In the genomic region with DNA sequence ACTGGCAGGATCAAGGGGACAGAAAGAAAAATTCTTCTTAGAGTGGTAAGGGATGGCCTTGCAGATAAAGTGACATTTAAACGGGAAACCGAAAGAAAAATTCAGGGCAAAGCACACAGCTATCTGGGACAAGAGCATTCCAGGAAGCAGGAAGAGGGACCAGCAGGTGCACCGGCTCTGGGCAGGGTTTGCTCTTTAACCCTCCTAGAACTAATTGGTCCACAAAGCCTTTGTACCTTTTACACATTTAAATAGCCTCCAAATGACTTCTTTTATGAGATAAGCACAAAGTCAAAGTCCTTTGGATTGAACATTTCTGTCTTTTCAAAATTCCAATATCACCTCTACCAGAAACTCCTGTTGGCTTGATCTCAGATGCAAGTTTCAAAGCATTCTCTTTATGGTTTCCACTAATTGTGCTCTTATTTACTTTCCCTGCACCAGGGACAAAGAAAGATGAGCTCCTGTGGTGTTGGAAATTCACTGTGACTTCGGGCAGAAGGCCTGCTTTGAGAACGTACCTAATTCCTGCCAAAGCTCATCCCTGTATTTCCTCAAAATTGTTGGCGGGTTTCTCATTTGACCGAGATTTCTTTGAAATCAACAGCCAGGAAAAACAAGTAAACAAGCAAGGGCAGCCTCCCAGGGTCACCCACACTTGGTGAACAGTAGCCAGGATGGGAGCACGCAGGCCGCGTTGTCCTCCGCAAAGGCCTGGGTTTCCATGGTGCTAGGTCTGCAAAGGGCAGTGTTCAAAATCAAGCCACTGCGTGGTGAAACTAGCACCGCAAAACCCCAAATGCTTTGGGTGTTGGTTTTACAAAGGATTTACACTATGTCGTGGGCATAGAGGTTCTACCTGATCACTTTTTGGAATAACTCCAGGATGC, we compare ENCODE assay signal across 2 cellular contexts.
A peak's percentile ranks its signal among the peaks of the same experiment; 100 is the strongest.
TF ChIP-seq lines count a peak whose summit lies in the region.

No MANE protein-coding gene starts in this region.

TF ChIP-seq in liver, 16 proteins besides CTCF, POLR2A, EP300 and RAD21:
- TF ChIP-seq, protein P1, sequence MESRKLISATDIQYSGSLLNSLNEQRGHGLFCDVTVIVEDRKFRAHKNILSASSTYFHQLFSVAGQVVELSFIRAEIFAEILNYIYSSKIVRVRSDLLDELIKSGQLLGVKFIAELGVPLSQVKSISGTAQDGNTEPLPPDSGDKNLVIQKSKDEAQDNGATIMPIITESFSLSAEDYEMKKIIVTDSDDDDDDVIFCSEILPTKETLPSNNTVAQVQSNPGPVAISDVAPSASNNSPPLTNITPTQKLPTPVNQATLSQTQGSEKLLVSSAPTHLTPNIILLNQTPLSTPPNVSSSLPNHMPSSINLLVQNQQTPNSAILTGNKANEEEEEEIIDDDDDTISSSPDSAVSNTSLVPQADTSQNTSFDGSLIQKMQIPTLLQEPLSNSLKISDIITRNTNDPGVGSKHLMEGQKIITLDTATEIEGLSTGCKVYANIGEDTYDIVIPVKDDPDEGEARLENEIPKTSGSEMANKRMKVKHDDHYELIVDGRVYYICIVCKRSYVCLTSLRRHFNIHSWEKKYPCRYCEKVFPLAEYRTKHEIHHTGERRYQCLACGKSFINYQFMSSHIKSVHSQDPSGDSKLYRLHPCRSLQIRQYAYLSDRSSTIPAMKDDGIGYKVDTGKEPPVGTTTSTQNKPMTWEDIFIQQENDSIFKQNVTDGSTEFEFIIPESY (IDR thresholded peaks at IDR 0.05), result no peak
- TF ChIP-seq, protein P2, sequence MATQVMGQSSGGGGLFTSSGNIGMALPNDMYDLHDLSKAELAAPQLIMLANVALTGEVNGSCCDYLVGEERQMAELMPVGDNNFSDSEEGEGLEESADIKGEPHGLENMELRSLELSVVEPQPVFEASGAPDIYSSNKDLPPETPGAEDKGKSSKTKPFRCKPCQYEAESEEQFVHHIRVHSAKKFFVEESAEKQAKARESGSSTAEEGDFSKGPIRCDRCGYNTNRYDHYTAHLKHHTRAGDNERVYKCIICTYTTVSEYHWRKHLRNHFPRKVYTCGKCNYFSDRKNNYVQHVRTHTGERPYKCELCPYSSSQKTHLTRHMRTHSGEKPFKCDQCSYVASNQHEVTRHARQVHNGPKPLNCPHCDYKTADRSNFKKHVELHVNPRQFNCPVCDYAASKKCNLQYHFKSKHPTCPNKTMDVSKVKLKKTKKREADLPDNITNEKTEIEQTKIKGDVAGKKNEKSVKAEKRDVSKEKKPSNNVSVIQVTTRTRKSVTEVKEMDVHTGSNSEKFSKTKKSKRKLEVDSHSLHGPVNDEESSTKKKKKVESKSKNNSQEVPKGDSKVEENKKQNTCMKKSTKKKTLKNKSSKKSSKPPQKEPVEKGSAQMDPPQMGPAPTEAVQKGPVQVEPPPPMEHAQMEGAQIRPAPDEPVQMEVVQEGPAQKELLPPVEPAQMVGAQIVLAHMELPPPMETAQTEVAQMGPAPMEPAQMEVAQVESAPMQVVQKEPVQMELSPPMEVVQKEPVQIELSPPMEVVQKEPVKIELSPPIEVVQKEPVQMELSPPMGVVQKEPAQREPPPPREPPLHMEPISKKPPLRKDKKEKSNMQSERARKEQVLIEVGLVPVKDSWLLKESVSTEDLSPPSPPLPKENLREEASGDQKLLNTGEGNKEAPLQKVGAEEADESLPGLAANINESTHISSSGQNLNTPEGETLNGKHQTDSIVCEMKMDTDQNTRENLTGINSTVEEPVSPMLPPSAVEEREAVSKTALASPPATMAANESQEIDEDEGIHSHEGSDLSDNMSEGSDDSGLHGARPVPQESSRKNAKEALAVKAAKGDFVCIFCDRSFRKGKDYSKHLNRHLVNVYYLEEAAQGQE (IDR thresholded peaks at IDR 0.05), result no peak
- peak in 1 of 2 donors; percentile 54 for TF ChIP-seq GABPA (IDR thresholded peaks at IDR 0.05 in 1 of 2, conservative IDR thresholded peaks at IDR 0.05 in 1 of 2)
- TF ChIP-seq FOXA1 (IDR thresholded peaks at IDR 0.05), result no peak
- TF ChIP-seq NR2F2 (IDR thresholded peaks at IDR 0.05), result no peak
- peak; percentile 56 for TF ChIP-seq FOXA2 (IDR thresholded peaks at IDR 0.05)
- peak; percentile 51 for TF ChIP-seq HNF4G (IDR thresholded peaks at IDR 0.05)
- peak; percentile 89 for TF ChIP-seq SP1 (IDR thresholded peaks at IDR 0.05)
- TF ChIP-seq YY1 (IDR thresholded peaks at IDR 0.05), result peak; percentile 66
- peak in 1 of 2 donors; percentile 81 for TF ChIP-seq JUND (IDR thresholded peaks at IDR 0.05)
- peak; percentile 87 to 94 for TF ChIP-seq HNF4A (conservative IDR thresholded peaks at IDR 0.05)
- TF ChIP-seq, protein P3, sequence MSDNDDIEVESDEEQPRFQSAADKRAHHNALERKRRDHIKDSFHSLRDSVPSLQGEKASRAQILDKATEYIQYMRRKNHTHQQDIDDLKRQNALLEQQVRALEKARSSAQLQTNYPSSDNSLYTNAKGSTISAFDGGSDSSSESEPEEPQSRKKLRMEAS (IDR thresholded peaks at IDR 0.05), result peak; percentile 72
- peak; percentile 74 to 93 for TF ChIP-seq RXRA (IDR thresholded peaks at IDR 0.05)
- TF ChIP-seq EGR1 (IDR thresholded peaks at IDR 0.05; ENCODE audit: low read depth in 2 of 2), result peak; percentile 17 to 73
- no peak for TF ChIP-seq TAF1 (conservative IDR thresholded peaks at IDR 0.05)
- TF ChIP-seq, protein P4, sequence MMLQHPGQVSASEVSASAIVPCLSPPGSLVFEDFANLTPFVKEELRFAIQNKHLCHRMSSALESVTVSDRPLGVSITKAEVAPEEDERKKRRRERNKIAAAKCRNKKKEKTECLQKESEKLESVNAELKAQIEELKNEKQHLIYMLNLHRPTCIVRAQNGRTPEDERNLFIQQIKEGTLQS (IDR thresholded peaks at IDR 0.05), result peak; percentile 7
TF ChIP-seq in liver: peak in this region for 11.

TF ChIP-seq in HepG2, 621 proteins besides CTCF, POLR2A, EP300 and RAD21 (continued from another document):
- TF ChIP-seq, protein P5, sequence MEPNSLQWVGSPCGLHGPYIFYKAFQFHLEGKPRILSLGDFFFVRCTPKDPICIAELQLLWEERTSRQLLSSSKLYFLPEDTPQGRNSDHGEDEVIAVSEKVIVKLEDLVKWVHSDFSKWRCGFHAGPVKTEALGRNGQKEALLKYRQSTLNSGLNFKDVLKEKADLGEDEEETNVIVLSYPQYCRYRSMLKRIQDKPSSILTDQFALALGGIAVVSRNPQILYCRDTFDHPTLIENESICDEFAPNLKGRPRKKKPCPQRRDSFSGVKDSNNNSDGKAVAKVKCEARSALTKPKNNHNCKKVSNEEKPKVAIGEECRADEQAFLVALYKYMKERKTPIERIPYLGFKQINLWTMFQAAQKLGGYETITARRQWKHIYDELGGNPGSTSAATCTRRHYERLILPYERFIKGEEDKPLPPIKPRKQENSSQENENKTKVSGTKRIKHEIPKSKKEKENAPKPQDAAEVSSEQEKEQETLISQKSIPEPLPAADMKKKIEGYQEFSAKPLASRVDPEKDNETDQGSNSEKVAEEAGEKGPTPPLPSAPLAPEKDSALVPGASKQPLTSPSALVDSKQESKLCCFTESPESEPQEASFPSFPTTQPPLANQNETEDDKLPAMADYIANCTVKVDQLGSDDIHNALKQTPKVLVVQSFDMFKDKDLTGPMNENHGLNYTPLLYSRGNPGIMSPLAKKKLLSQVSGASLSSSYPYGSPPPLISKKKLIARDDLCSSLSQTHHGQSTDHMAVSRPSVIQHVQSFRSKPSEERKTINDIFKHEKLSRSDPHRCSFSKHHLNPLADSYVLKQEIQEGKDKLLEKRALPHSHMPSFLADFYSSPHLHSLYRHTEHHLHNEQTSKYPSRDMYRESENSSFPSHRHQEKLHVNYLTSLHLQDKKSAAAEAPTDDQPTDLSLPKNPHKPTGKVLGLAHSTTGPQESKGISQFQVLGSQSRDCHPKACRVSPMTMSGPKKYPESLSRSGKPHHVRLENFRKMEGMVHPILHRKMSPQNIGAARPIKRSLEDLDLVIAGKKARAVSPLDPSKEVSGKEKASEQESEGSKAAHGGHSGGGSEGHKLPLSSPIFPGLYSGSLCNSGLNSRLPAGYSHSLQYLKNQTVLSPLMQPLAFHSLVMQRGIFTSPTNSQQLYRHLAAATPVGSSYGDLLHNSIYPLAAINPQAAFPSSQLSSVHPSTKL (CRISPR knock-in tag; IDR thresholded peaks at IDR 0.05), result no peak
- TF ChIP-seq ZNF383 (CRISPR knock-in tag; IDR thresholded peaks at IDR 0.05; ENCODE audit: borderline replicate concordance) (no peak), ATF1 (CRISPR knock-in tag; IDR thresholded peaks at IDR 0.05) (no peak)
- TF ChIP-seq, protein P6, sequence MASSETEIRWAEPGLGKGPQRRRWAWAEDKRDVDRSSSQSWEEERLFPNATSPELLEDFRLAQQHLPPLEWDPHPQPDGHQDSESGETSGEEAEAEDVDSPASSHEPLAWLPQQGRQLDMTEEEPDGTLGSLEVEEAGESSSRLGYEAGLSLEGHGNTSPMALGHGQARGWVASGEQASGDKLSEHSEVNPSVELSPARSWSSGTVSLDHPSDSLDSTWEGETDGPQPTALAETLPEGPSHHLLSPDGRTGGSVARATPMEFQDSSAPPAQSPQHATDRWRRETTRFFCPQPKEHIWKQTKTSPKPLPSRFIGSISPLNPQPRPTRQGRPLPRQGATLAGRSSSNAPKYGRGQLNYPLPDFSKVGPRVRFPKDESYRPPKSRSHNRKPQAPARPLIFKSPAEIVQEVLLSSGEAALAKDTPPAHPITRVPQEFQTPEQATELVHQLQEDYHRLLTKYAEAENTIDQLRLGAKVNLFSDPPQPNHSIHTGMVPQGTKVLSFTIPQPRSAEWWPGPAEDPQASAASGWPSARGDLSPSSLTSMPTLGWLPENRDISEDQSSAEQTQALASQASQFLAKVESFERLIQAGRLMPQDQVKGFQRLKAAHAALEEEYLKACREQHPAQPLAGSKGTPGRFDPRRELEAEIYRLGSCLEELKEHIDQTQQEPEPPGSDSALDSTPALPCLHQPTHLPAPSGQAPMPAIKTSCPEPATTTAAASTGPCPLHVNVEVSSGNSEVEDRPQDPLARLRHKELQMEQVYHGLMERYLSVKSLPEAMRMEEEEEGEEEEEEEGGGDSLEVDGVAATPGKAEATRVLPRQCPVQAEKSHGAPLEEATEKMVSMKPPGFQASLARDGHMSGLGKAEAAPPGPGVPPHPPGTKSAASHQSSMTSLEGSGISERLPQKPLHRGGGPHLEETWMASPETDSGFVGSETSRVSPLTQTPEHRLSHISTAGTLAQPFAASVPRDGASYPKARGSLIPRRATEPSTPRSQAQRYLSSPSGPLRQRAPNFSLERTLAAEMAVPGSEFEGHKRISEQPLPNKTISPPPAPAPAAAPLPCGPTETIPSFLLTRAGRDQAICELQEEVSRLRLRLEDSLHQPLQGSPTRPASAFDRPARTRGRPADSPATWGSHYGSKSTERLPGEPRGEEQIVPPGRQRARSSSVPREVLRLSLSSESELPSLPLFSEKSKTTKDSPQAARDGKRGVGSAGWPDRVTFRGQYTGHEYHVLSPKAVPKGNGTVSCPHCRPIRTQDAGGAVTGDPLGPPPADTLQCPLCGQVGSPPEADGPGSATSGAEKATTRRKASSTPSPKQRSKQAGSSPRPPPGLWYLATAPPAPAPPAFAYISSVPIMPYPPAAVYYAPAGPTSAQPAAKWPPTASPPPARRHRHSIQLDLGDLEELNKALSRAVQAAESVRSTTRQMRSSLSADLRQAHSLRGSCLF (CRISPR knock-in tag; IDR thresholded peaks at IDR 0.05; ENCODE audit: borderline replicate concordance), result no peak
- TF ChIP-seq, protein P7, sequence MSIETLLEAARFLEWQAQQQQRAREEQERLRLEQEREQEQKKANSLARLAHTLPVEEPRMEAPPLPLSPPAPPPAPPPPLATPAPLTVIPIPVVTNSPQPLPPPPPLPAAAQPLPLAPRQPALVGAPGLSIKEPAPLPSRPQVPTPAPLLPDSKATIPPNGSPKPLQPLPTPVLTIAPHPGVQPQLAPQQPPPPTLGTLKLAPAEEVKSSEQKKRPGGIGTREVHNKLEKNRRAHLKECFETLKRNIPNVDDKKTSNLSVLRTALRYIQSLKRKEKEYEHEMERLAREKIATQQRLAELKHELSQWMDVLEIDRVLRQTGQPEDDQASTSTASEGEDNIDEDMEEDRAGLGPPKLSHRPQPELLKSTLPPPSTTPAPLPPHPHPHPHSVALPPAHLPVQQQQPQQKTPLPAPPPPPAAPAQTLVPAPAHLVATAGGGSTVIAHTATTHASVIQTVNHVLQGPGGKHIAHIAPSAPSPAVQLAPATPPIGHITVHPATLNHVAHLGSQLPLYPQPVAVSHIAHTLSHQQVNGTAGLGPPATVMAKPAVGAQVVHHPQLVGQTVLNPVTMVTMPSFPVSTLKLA (IDR thresholded peaks at IDR 0.05), result no peak
TF ChIP-seq in HepG2: peak in this region for 0.
